1 cellular context compared by ENCODE assay signal in the genomic region with DNA sequence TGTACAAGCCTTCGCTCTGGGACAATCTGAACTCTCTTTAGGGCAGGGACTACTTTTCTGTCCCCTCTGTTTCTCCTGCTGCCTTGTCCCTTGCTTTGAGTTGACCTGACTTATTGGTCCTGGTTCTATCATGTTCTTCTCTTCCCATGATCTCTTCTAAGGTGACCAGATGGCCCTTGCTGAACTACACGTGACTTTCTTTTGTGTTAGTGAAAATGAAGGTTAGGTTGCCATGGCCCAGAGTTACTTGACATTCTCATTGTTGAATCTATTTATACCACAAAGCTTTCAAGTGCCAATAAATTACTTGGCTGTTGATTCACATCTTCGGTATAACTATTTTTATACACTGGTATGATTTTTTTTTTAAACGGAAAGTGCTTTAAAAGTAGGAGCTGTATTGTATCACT.
TF ChIP-seq lines count a peak whose summit lies in the region.

No MANE protein-coding gene starts in this region.

TF ChIP-seq in A549, 52 proteins besides CTCF, POLR2A, EP300 and RAD21:
- TF ChIP-seq REST (IDR thresholded peaks at IDR 0.05) (no peak), HDAC2 (IDR thresholded peaks at IDR 0.05) (no peak), NFE2L2 (conservative IDR thresholded peaks at IDR 0.05; ENCODE audit: low read length) (no peak), CBX8 (IDR thresholded peaks at IDR 0.05) (no peak), ZNF302 (CRISPR knock-in tag; IDR thresholded peaks at IDR 0.05) (no peak)
- TF ChIP-seq, protein P1, sequence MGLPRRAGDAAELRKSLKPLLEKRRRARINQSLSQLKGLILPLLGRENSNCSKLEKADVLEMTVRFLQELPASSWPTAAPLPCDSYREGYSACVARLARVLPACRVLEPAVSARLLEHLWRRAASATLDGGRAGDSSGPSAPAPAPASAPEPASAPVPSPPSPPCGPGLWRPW (IDR thresholded peaks at IDR 0.05): no peak
